In the genomic region with DNA sequence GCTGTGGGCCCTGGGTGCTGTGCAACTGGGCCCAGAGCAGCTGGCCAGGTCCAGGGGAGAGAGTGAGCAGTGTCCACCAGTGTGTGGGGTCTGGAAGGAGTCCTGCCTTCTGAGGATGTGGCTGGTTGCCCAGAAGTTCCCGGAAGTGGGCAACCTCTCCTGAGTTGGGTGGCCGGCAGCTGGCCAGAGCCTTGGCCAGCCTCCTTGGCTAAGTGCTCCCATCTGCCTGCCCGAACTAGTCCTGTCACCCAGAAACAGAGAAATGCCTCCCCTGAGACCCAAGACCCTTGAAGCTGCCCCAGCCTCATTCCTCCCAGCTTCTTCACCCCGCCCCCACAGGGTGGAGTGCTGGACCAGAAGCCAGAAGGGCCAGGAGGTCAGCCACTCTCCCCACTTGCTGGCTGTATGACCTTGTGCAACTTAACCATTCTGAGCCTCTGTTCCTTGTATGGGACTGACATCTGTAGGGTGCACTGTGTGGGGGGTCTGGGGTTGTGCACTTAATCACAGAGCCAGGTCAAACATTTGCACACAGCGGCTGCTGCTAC, we compare ENCODE assay signal across 1 cellular context.
TF ChIP-seq lines count a peak whose summit lies in the region.

No MANE protein-coding gene starts in this region.

TF ChIP-seq in K562, 482 proteins besides CTCF, POLR2A, EP300 and RAD21:
- TF ChIP-seq NR2C2 (CRISPR knock-in tag; IDR thresholded peaks at IDR 0.05) (no peak), NR2C2 (tag; IDR thresholded peaks at IDR 0.05) (peak; percentile 45), SLC30A9 (CRISPR knock-in tag; IDR thresholded peaks at IDR 0.05) (no peak), EGR1 (conservative IDR thresholded peaks at IDR 0.05) (0 out of 2 replicates have a peak, but pooled peaks have one; percentile 10)
